Comparison of ENCODE assay signal across 1 cellular context in the genomic region with DNA sequence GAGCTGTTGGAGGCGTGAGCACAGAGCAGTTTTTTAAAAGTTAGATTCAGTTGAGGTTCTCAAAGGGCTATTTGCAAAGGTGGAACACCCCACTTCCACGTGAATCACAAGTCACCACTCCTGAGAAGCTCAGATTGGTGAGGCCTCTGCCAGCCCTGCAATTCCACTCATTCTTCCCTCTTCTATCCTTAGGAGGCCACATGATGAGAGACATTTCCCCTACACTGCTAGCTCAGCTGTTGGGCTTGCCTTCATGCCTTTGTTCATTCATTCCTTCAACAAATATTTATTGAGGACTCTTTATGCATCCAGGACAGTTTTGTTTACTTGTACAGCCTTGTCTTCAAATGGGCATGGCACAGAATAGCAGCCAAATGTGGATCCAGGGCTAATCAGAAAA.
TF ChIP-seq lines count a peak whose summit lies in the region.

No MANE protein-coding gene starts in this region.

TF ChIP-seq in liver, 16 proteins besides CTCF, POLR2A, EP300 and RAD21 (continued from another document):
- TF ChIP-seq, protein P1, sequence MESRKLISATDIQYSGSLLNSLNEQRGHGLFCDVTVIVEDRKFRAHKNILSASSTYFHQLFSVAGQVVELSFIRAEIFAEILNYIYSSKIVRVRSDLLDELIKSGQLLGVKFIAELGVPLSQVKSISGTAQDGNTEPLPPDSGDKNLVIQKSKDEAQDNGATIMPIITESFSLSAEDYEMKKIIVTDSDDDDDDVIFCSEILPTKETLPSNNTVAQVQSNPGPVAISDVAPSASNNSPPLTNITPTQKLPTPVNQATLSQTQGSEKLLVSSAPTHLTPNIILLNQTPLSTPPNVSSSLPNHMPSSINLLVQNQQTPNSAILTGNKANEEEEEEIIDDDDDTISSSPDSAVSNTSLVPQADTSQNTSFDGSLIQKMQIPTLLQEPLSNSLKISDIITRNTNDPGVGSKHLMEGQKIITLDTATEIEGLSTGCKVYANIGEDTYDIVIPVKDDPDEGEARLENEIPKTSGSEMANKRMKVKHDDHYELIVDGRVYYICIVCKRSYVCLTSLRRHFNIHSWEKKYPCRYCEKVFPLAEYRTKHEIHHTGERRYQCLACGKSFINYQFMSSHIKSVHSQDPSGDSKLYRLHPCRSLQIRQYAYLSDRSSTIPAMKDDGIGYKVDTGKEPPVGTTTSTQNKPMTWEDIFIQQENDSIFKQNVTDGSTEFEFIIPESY (IDR thresholded peaks at IDR 0.05): no peak
- TF ChIP-seq, protein P2, sequence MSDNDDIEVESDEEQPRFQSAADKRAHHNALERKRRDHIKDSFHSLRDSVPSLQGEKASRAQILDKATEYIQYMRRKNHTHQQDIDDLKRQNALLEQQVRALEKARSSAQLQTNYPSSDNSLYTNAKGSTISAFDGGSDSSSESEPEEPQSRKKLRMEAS (IDR thresholded peaks at IDR 0.05): no peak
TF ChIP-seq in liver: peak in this region for 0.
